8 cellular contexts compared by ENCODE assay signal in genomic region chr3:169863458-169863899, GRCh38. TPM values are rescaled to one million over a fixed set of nuclear protein-coding genes. Genes with fewer than 3 reads are reported as not detected.
DNase-seq lines count a peak whose midpoint lies in the region; ATAC-seq and TF ChIP-seq lines count a peak whose summit lies in the region.

No MANE protein-coding gene starts in this region.

- ATAC-seq in GM21526 (IDR thresholded peaks at IDR 0.05; ENCODE audit: low FRiP score, unreplicated experiment): peak; percentile 75

- H3K27ac ChIP-seq in uterus: no peak overlapping the region

- no peaks in the 10 kb centered on the region for H3K27me3 ChIP-seq in uterus

- DNase-seq in COR-L47 (lab: John Stamatoyannopoulos, UW) (peak; percentile 61), LNCaP clone FGC (ENCODE audit: low read depth) (peak; percentile 75), SHP77 (lab: John Stamatoyannopoulos, UW) (peak; percentile 30 to 48), globus pallidus (ENCODE audit: low spot score) (peak; percentile 77), pons (ENCODE audit: low spot score) (peak; percentile 87), uterus (peak; percentile 44 to 45)
- DNase-seq in activated naive CD4-positive, alpha-beta T cell treated with Interleukin-2 at 50 U/mL for 16 hours: peak; percentile 59

- no peaks in the 10 kb centered on the region for H3K9me3 ChIP-seq in uterus

- no peaks in the 10 kb centered on the region for H3K4me1 ChIP-seq in uterus

- TF ChIP-seq CTCF in LNCaP clone FGC (IDR thresholded peaks at IDR 0.05; ENCODE audit: control insufficient read depth, extremely low read depth, insufficient read depth) (peak; percentile 97), uterus (IDR thresholded peaks at IDR 0.05) (peak; percentile 50 to 72 (median 68))

- H3K4me3 ChIP-seq in LNCaP clone FGC (ENCODE audit: low read depth, low read length) (no peak overlapping the region), uterus (no peak overlapping the region)

- no peak for TF ChIP-seq POLR2A in uterus (IDR thresholded peaks at IDR 0.05)

- H3K36me3 ChIP-seq in uterus: no peaks in the 10 kb centered on the region

- intact Hi-C loops in uterus (cut with DNase I; ENCODE audit: low total_unique reads): no loop called here

RNA-seq across cellular contexts. Expression of gene LRRC31, which starts 6.3 kb away (rescaled TPM):
- total RNA-seq in uterus: under 1 TPM in 1 of 4 donors, not detected in 3; 0.35 TPM

RNA-seq across cellular contexts. Expression of gene SAMD7, which starts 47.9 kb away (rescaled TPM):
- not detected for total RNA-seq in uterus

RNA-seq across cellular contexts. Expression of gene LRRC34, which starts 50.8 kb away (rescaled TPM):
- total RNA-seq in uterus: 10 to 100 TPM in 1 of 4 donors, 1 to 10 TPM in 2, not detected in 1; 1.3 to 27.3 (median 5.8) TPM

RNA-seq across cellular contexts. Expression of gene LRRIQ4, which starts 50.8 kb away (rescaled TPM):
- total RNA-seq in uterus: under 1 TPM in 1 of 4 donors, not detected in 3; 0.14 TPM
